Comparison of ENCODE assay signal across 8 cellular contexts in the genomic region with DNA sequence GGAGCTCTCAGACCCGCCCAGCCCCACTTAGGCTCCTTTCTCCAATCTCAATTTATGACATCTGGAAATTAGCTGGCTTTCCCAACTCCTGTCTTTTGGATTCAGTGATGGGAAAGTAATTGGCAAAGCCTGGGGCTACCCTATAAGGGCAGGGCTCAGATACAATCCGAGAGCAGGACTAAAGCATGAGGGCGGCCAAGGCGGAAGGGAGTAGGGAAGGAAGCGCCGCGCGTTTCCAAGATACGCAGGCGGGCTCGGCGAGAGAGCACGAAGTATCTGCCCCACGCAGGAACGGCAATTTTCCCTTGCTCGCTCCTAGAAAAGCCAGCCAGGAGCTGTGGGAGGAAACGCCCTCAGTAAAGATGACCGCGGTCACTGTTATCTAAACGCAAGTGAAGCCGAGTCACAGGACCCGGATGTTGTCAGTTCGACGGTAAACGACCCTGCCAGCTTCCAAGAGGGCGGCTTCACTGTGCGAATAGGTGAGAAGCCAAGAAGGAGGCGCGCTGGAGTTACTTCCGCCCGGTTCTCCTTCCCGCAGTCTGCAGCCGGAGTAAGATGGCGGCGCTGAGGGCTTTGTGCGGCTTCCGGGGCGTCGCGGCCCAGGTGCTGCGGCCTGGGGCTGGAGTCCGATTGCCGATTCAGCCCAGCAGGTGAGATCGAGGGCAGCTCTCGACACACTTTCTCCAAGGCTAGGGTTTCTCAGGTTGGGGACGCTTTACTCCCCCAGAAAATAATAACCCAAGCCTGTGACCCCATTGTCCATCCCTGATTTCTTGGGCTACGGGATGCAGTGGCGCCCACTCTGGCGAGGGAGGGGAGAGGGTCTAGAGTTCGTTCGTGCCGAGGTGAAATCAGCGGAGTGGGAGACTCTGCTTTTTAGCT. TPM values are rescaled to one million over a fixed set of nuclear protein-coding genes. Genes with fewer than 3 reads are reported as not detected.
DNase-seq lines count a peak whose midpoint lies in the region; ATAC-seq, FAIRE-seq and TF ChIP-seq lines count a peak whose summit lies in the region.

A gene (plus strand): TSS at position 540 of the 885 bp plus-strand sequence. CDS start 19 bp downstream, at position 559.

- peak; percentile 76 for FAIRE-seq in pancreas (lab: Jason Lieb, UNC)

- TF ChIP-seq CTCF in GM12875 (IDR thresholded peaks at IDR 0.05; ENCODE audit: borderline replicate concordance, insufficient read depth, low read depth, low read length), result peak; percentile 33; the same call in 1 of the 2 replicates
- no peak for TF ChIP-seq CTCF in pancreas (IDR thresholded peaks at IDR 0.05)
- TF ChIP-seq CTCF in tibial artery (IDR thresholded peaks at IDR 0.05), result no peak

- H3K4me1 ChIP-seq in pancreas, result peaks cover 8 to 11% (median 9%) of the 10 kb centered on the region in 3 donors
- H3K4me1 ChIP-seq in tibial artery, result peaks cover 7 to 65% (median 52%) of the 10 kb centered on the region in 4 donors

- peaks cover 26% of the 10 kb centered on the region for H3K36me3 Mint-ChIP-seq in activated naive CD8-positive, alpha-beta T cell treated with anti-CD3 and anti-CD28 coated beads, Interleukin-2, amount 50 U/mL, for 24 hours (ENCODE audit: low read depth)

- H3K27me3 Mint-ChIP-seq in activated naive CD8-positive, alpha-beta T cell treated with anti-CD3 and anti-CD28 coated beads, Interleukin-2, amount 50 U/mL, for 24 hours, result no peaks in the 10 kb centered on the region

- no peaks in the 10 kb centered on the region for H3K27me3 ChIP-seq in pancreas
- peaks cover 0 to 9% of the 10 kb centered on the region in 2 donors for H3K27me3 ChIP-seq in tibial artery

- H3K4me3 ChIP-seq in GM12875 (ENCODE audit: low read depth, low read length) (peak within 1 kb of the TSS; percentile 88), pancreas (peak within 1 kb of the TSS; percentile 58 to 70 (median 66)), tibial artery (peak within 1 kb of the TSS; percentile 79 to 88)

- no peaks in the 10 kb centered on the region for H3K9me3 ChIP-seq in pancreas
- H3K9me3 ChIP-seq in tibial artery, result no peaks in the 10 kb centered on the region

- H3K9me3 Mint-ChIP-seq in activated naive CD8-positive, alpha-beta T cell treated with anti-CD3 and anti-CD28 coated beads, Interleukin-2, amount 50 U/mL, for 24 hours, result no peaks in the 10 kb centered on the region

- H3K27ac ChIP-seq in pancreas (peak within 1 kb of the TSS; percentile 80 to 96 (median 88)), tibial artery (peak within 1 kb of the TSS; percentile 87 to 93)

- peak within 1 kb of the TSS; percentile 91 for H3K4me3 Mint-ChIP-seq in activated naive CD8-positive, alpha-beta T cell treated with anti-CD3 and anti-CD28 coated beads, Interleukin-2, amount 50 U/mL, for 24 hours

- WGBS in pancreas, 2 donors, result 2 to 3% methylated on average over 53 of the region's 53 CpGs

- H3K27ac Mint-ChIP-seq in activated naive CD8-positive, alpha-beta T cell treated with anti-CD3 and anti-CD28 coated beads, Interleukin-2, amount 50 U/mL, for 24 hours, result peak within 1 kb of the TSS; percentile 89

- ATAC-seq in HG02798 (IDR thresholded peaks at IDR 0.05; ENCODE audit: poor library complexity, unreplicated experiment), result peak; percentile 98
- ATAC-seq in activated naive CD8-positive, alpha-beta T cell treated with anti-CD3 and anti-CD28 coated beads, Interleukin-2, amount 50 U/mL, for 24 hours, result peak; percentile 98
- peak; percentile 87 for ATAC-seq in Right ventricle myocardium superior (ENCODE audit: poor library complexity)
- ATAC-seq in pancreas, result peak; percentile 94 to 98 (median 96)

- intact Hi-C loops in Right ventricle myocardium superior (cut with DNase I) (no loop called here), pancreas (cut with DNase I) (no loop called here), tibial artery (cut with DNase I; ENCODE audit: low total_unique reads) (no loop called here)

- peak; percentile 97 for DNase-seq in NCI-H1417 treated with DMSO at 0.1 percent for 48 hours (lab: John Stamatoyannopoulos, UW)
- DNase-seq in SW480 (ENCODE audit: low spot score), result peak; percentile 99
- peak; percentile 93 for DNase-seq in activated naive CD8-positive, alpha-beta T cell treated with anti-CD3 and anti-CD28 coated beads, Interleukin-2, amount 50 U/mL, for 24 hours
- DNase-seq in Right ventricle myocardium superior, result peak; percentile 98
- peak; percentile 90 to 99 (median 98) for DNase-seq in pancreas
- DNase-seq in tibial artery, result peak; percentile 99

- H3K36me3 ChIP-seq in pancreas (peaks cover 0 to 2% (median 0%) of the 10 kb centered on the region in 3 donors), tibial artery (peaks cover 10 to 27% (median 12%) of the 10 kb centered on the region in 3 donors)

- H3K4me1 Mint-ChIP-seq in activated naive CD8-positive, alpha-beta T cell treated with anti-CD3 and anti-CD28 coated beads, Interleukin-2, amount 50 U/mL, for 24 hours, result peaks cover 60% of the 10 kb centered on the region

RNA-seq across cellular contexts. Expression of the gene that starts here (rescaled TPM):
- total RNA-seq in Right ventricle myocardium superior, result 308 TPM
- total RNA-seq in pancreas, result 10 to 100 TPM; 26.7 to 44.4 (median 31.1) TPM
- 10 to 100 TPM; 29.3 to 56.8 TPM for polyA plus RNA-seq in pancreas

Comparison
In these comparisons a context has a peak if more than half of its experiments do, and no peak if none do; other contexts are left out.
1. Peak in every context shown above with its lines: DNase-seq, ATAC-seq, H3K4me3 ChIP-seq and H3K27ac ChIP-seq.